ENCODE assay signal across 11 cellular contexts in the genomic region with DNA sequence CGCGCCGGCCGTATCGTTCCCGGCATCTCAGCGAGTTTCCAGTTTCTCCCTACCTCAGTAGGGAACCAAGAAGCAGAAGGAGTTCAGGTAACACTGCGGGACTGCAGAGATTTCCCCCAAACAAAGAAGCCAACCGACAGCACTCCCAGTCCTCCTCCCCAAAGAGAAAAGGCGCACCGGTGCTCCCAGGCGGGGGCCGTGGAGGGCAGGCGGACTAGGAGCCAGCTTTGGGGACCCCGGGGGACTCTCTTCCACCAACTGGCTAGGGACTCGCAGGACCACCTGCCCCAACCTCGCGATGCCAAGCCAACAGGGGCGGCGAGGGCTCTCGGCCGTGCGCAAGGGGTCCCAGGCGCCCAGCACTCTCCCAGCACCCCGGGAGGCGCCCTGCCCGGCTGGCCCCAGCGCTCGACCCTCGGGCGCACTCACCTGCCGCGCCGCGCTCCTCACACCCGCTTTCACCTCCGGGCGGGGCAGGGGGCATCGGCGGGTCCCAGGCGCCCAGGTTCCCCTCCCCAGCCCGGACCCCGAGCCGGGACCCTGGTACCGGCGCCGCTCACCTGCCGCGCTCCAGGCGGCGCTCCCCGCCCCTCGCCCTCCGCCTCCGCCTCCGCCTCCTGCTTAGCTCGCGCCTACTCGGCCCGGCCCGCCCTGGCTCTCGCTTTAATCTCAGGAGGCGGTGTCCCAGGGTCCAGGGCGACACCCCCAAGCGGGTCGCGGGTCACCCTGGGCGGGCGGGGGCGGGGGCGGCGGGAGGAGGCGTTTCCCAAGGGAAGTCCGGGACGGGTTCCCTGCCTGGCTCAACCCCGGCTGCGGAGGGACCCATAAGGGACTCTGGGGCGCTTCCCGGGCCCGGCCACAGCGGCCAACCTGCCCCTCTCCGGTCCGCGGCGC. TPM values are rescaled to one million over a fixed set of nuclear protein-coding genes. Genes with fewer than 3 reads are reported as not detected.
DNase-seq lines count a peak whose midpoint lies in the region; ATAC-seq, FAIRE-seq and TF ChIP-seq lines count a peak whose summit lies in the region.
"Had no signal": no experiment of that assay in that cellular context is flagged by ENCODE, and none has a peak within 500 bp of the region (broad histone marks: within the 10 kb centered on the region; RNA-seq: fewer than 3 reads in every experiment).

TSS of gene TMPRSS2 (minus strand) at position 638 of the 894 bp plus-strand sequence. CDS start 10,025 bp downstream, outside the sequence.

- peaks cover 26% of the 10 kb centered on the region for H3K27me3 ChIP-seq in bronchial epithelial cell (ENCODE audit: control insufficient read depth, insufficient read depth, low read length)

- ATAC-seq in left colon (peak; percentile 68), HG03159 (IDR thresholded peaks at IDR 0.05; ENCODE audit: unreplicated experiment) (no peak)
- no peak for ATAC-seq in stimulated activated effector memory CD8-positive, alpha-beta T cell treated with anti-CD3 and anti-CD28 coated beads, Interleukin-12 subunit alpha, Interleukin-12 subunit beta, amount 100 ng/mL, for 72 hours

- FAIRE-seq in bronchial epithelial cell (lab: Jason Lieb, UNC), result no peak
- FAIRE-seq: urothelium cell line had no signal

- POLR2A ChIA-PET in GM10248 (lab: Yijun Ruan, JAX), result no interaction called here

- H3K36me3 Mint-ChIP-seq in stimulated activated effector memory CD8-positive, alpha-beta T cell treated with anti-CD3 and anti-CD28 coated beads, Interleukin-12 subunit alpha, Interleukin-12 subunit beta, amount 100 ng/mL, for 72 hours, result no peaks in the 10 kb centered on the region

- DNase-seq in NCI-H1048 (lab: John Stamatoyannopoulos, UW), result peak; percentile 28
- DNase-seq in bronchial epithelial cell (ENCODE audit: low read depth), result no peak
- DNase-seq in left colon, result peak; percentile 86 to 88
- DNase-seq in stimulated activated effector memory CD8-positive, alpha-beta T cell treated with anti-CD3 and anti-CD28 coated beads, Interleukin-12 subunit alpha, Interleukin-12 subunit beta, amount 100 ng/mL, for 72 hours (ENCODE audit: low spot score in 2 of 2), result no peak
- DNase-seq in stimulated activated CD4-positive, alpha-beta T cell treated with anti-CD3 and anti-CD28 coated beads, Interleukin-1b, Interleukin-23, amount 100 ng/mL, for 48 hours, result no peak
- no peak for DNase-seq in GM10248 (ENCODE audit: extremely low spot score)
- DNase-seq: NCI-H774; stimulated activated CD4-positive, alpha-beta T cell treated with anti-CD3 and anti-CD28 coated beads, Interleukin-15, amount 100 ng/mL, for 24 hours had no signal

- peak within 1 kb of the TSS; percentile 28 for H3K4me3 ChIP-seq in bronchial epithelial cell (ENCODE audit: low read depth, low read length)

- H3K9me3 Mint-ChIP-seq in stimulated activated effector memory CD8-positive, alpha-beta T cell treated with anti-CD3 and anti-CD28 coated beads, Interleukin-12 subunit alpha, Interleukin-12 subunit beta, amount 100 ng/mL, for 72 hours, result no peaks in the 10 kb centered on the region

- H3K27ac Mint-ChIP-seq in stimulated activated effector memory CD8-positive, alpha-beta T cell treated with anti-CD3 and anti-CD28 coated beads, Interleukin-12 subunit alpha, Interleukin-12 subunit beta, amount 100 ng/mL, for 72 hours, result no peak within 1 kb of the TSS

- H3K4me1 Mint-ChIP-seq in stimulated activated effector memory CD8-positive, alpha-beta T cell treated with anti-CD3 and anti-CD28 coated beads, Interleukin-12 subunit alpha, Interleukin-12 subunit beta, amount 100 ng/mL, for 72 hours, result peaks cover 7% of the 10 kb centered on the region

- peak within 1 kb of the TSS; percentile 19 for H3K4me3 Mint-ChIP-seq in stimulated activated effector memory CD8-positive, alpha-beta T cell treated with anti-CD3 and anti-CD28 coated beads, Interleukin-12 subunit alpha, Interleukin-12 subunit beta, amount 100 ng/mL, for 72 hours

- no peaks in the 10 kb centered on the region for H3K36me3 ChIP-seq in bronchial epithelial cell (ENCODE audit: control insufficient read depth, insufficient read depth, low read length)

- TF ChIP-seq CTCF in bronchial epithelial cell (IDR thresholded peaks at IDR 0.05; ENCODE audit: insufficient read depth, low read length, severe bottlenecking) (no peak), GM10248 (IDR thresholded peaks at IDR 0.05; ENCODE audit: control extremely low read depth, extremely low read depth, low read depth, missing control alignments) (no peak)

- intact Hi-C loops in left colon (cut with DNase I, micrococcal nuclease), result no loop called here

- CTCF ChIA-PET in GM10248 (lab: Yijun Ruan, JAX), result no interaction called here

RNA-seq across cellular contexts. Expression of gene TMPRSS2, which starts in this region (rescaled TPM):
- total RNA-seq in bronchial epithelial cell, result 3.7 and 12.0 TPM in 2 replicates
- total RNA-seq in left colon, result 100 to 1,000 TPM; 471 to 667 TPM
- total RNA-seq: glomerular endothelial cell had no signal

Comparison
In these comparisons a context has a peak if more than half of its experiments do, and no peak if none do; other contexts are left out.
1. RNA of gene TMPRSS2 (total RNA-seq): 471 to 667 TPM in left colon; 3.7 to 12.0 TPM in bronchial epithelial cell; every median in the first group is over 10 times any median in the second.
2. DNase-seq: peak in NCI-H1048 (single experiment) and left colon (2 of 2); none in bronchial epithelial cell (single experiment), stimulated activated effector memory CD8-positive, alpha-beta T cell treated with anti-CD3 and anti-CD28 coated beads, Interleukin-12 subunit alpha, Interleukin-12 subunit beta, amount 100 ng/mL, for 72 hours (0 of 2), stimulated activated CD4-positive, alpha-beta T cell treated with anti-CD3 and anti-CD28 coated beads, Interleukin-1b, Interleukin-23, amount 100 ng/mL, for 48 hours (single experiment) and GM10248 (single experiment).